In genomic region chr6:111792241-111792640, GRCh38 we compare ENCODE assay signal across 20 cellular contexts.
DNase-seq lines count a peak whose midpoint lies in the region; ATAC-seq and TF ChIP-seq lines count a peak whose summit lies in the region.
"Had no signal": no experiment of that assay in that cellular context is flagged by ENCODE, and none has a peak within 500 bp of the region (broad histone marks: within the 10 kb centered on the region; RNA-seq: fewer than 3 reads in every experiment).

No MANE protein-coding gene starts in this region.

- peak overlapping the region; percentile 33 for H3K4me3 ChIP-seq in GM06990 (replicated peaks; ENCODE audit: low read depth, low read length)
- H3K4me3 ChIP-seq: A549, body of pancreas, thoracic aorta had no signal

- ATAC-seq in activated CD8-positive, alpha-beta T cell treated with anti-CD3 and anti-CD28 coated beads for 36 hours: no peak
- ATAC-seq in HG02938 (IDR thresholded peaks at IDR 0.05; ENCODE audit: unreplicated experiment): no peak
- ATAC-seq: A549, body of pancreas, PC-3 had no signal

- POLR2A ChIA-PET in activated CD4-positive, alpha-beta T cell treated with anti-CD3 and anti-CD28 coated beads, Interleukin-2, amount 10 ng/mL, durations not matched to agents 7 days and 5 days (lab: Charles Lee): no interaction called here
- POLR2A ChIA-PET in activated CD8-positive, alpha-beta T cell treated with anti-CD3 and anti-CD28 coated beads for 36 hours (lab: Charles Lee): interaction anchor here (1.0 to 2.4 kb wide), 5 partner anchors 11 to 215 kb away, joined by 3 to 15 read pairs (median 4); no protein-coding TSS in a partner anchor

- H3K27me3 ChIP-seq in GM06990 (replicated peaks; ENCODE audit: control insufficient read depth, insufficient read depth, low read length): no peaks in the 10 kb centered on the region
- H3K27me3 ChIP-seq: body of pancreas had no signal

- DNase-seq in activated CD4-positive, alpha-beta T cell treated with anti-CD3 and anti-CD28 coated beads, Interleukin-2, amount 10 ng/mL, durations not matched to agents 7 days and 5 days: peak; percentile 1
- no peak for DNase-seq in activated CD4-positive, alpha-beta T cell treated with anti-CD3 and anti-CD28 coated beads for 48 hours
- DNase-seq in GM06990 (ENCODE audit: extremely low read depth, insufficient read length) (no peak), immature natural killer cell (no peak), posterior vena cava (ENCODE audit: low spot score) (no peak), cerebellar cortex (ENCODE audit: low spot score) (no peak)
- DNase-seq in activated CD8-positive, alpha-beta T cell treated with anti-CD3 and anti-CD28 coated beads for 36 hours: no peak
- DNase-seq: body of pancreas, HFFc6, KBM-7, mesendoderm, NCI-H187, NCI-H82, PC-3 had no signal

- peaks cover 10% of the 10 kb centered on the region for H3K36me3 Mint-ChIP-seq in activated CD4-positive, alpha-beta T cell treated with anti-CD3 and anti-CD28 coated beads, Interleukin-2, amount 10 ng/mL, durations not matched to agents 7 days and 5 days (ENCODE audit: low read depth)
- H3K36me3 Mint-ChIP-seq in activated CD8-positive, alpha-beta T cell treated with anti-CD3 and anti-CD28 coated beads for 36 hours (ENCODE audit: low read depth): peaks cover 61% of the 10 kb centered on the region
- H3K36me3 Mint-ChIP-seq in immature natural killer cell: peaks cover 0 to 3% (median 3%) of the 10 kb centered on the region in 3 donors
- H3K36me3 Mint-ChIP-seq: WTC11 had no signal

- peaks cover 60% of the 10 kb centered on the region for H3K4me1 Mint-ChIP-seq in activated CD4-positive, alpha-beta T cell treated with anti-CD3 and anti-CD28 coated beads, Interleukin-2, amount 10 ng/mL, durations not matched to agents 7 days and 5 days
- peaks cover 67% of the 10 kb centered on the region for H3K4me1 Mint-ChIP-seq in activated CD8-positive, alpha-beta T cell treated with anti-CD3 and anti-CD28 coated beads for 36 hours (ENCODE audit: low read depth)
- peaks cover 0 to 57% of the 10 kb centered on the region in 2 donors for H3K4me1 Mint-ChIP-seq in immature natural killer cell

- intact Hi-C loops in activated CD8-positive, alpha-beta T cell treated with anti-CD3 and anti-CD28 coated beads for 36 hours (cut with micrococcal nuclease): no loop called here
- intact Hi-C loops in posterior vena cava (cut with DNase I): no loop called here

- H3K36me3 ChIP-seq in GM06990 (ENCODE audit: control insufficient read depth, insufficient read depth, low read length): no peaks in the 10 kb centered on the region
- H3K36me3 ChIP-seq: thoracic aorta had no signal

- TF ChIP-seq CTCF in GM06990 (IDR thresholded peaks at IDR 0.05; ENCODE audit: insufficient read depth, low read length, poor library complexity, severe bottlenecking): no peak
- TF ChIP-seq CTCF in activated CD8-positive, alpha-beta T cell treated with anti-CD3 and anti-CD28 coated beads for 36 hours (IDR thresholded peaks at IDR 0.05): no peak

- CTCF ChIA-PET in activated CD4-positive, alpha-beta T cell treated with anti-CD3 and anti-CD28 coated beads, Interleukin-2, amount 10 ng/mL, durations not matched to agents 7 days and 5 days (lab: Charles Lee): no interaction called here
- CTCF ChIA-PET in activated CD8-positive, alpha-beta T cell treated with anti-CD3 and anti-CD28 coated beads for 36 hours (lab: Charles Lee): interaction anchor here (1.6 to 2.5 kb wide), 2 partner anchors 29 to 82 kb away, joined by 5 to 11 read pairs; no protein-coding TSS in a partner anchor

- H3K27ac Mint-ChIP-seq in activated CD4-positive, alpha-beta T cell treated with anti-CD3 and anti-CD28 coated beads, Interleukin-2, amount 10 ng/mL, durations not matched to agents 7 days and 5 days: no peak overlapping the region
- H3K27ac Mint-ChIP-seq in activated CD8-positive, alpha-beta T cell treated with anti-CD3 and anti-CD28 coated beads for 36 hours: peak overlapping the region; percentile 95
- H3K27ac Mint-ChIP-seq in immature natural killer cell: peak overlapping the region in 5 of 6 donors; percentile 99 to 100 (median 100)
- H3K27ac Mint-ChIP-seq: HFFc6; T-helper 1 cell treated with Interleukin-12 subunit alpha and Interleukin-12 subunit beta and Interleukin-4 antibody, amounts not matched to agents 30 μg/mL and 1 μg/mL, for 36 hours; WTC11 had no signal

- H3K4me3 Mint-ChIP-seq in activated CD4-positive, alpha-beta T cell treated with anti-CD3 and anti-CD28 coated beads, Interleukin-2, amount 10 ng/mL, durations not matched to agents 7 days and 5 days: no peak overlapping the region
- peak overlapping the region; percentile 73 for H3K4me3 Mint-ChIP-seq in activated CD8-positive, alpha-beta T cell treated with anti-CD3 and anti-CD28 coated beads for 36 hours
- peak overlapping the region; percentile 87 to 98 (median 92) for H3K4me3 Mint-ChIP-seq in immature natural killer cell
- H3K4me3 Mint-ChIP-seq: HFFc6; nephron; T-helper 1 cell treated with Interleukin-12 subunit alpha and Interleukin-12 subunit beta and Interleukin-4 antibody, amounts not matched to agents 30 μg/mL and 1 μg/mL, for 36 hours; WTC11 had no signal

- peaks cover 2% of the 10 kb centered on the region for H3K9me3 Mint-ChIP-seq in activated CD4-positive, alpha-beta T cell treated with anti-CD3 and anti-CD28 coated beads, Interleukin-2, amount 10 ng/mL, durations not matched to agents 7 days and 5 days
- no peaks in the 10 kb centered on the region for H3K9me3 Mint-ChIP-seq in activated CD8-positive, alpha-beta T cell treated with anti-CD3 and anti-CD28 coated beads for 36 hours
- H3K9me3 Mint-ChIP-seq in immature natural killer cell: no peaks in the 10 kb centered on the region
- H3K9me3 Mint-ChIP-seq: HFFc6; nephron; T-helper 1 cell treated with Interleukin-12 subunit alpha and Interleukin-12 subunit beta and Interleukin-4 antibody, amounts not matched to agents 30 μg/mL and 1 μg/mL, for 36 hours; WTC11 had no signal

- no peaks in the 10 kb centered on the region for H3K27me3 Mint-ChIP-seq in activated CD4-positive, alpha-beta T cell treated with anti-CD3 and anti-CD28 coated beads, Interleukin-2, amount 10 ng/mL, durations not matched to agents 7 days and 5 days
- H3K27me3 Mint-ChIP-seq in activated CD8-positive, alpha-beta T cell treated with anti-CD3 and anti-CD28 coated beads for 36 hours: no peaks in the 10 kb centered on the region
- peaks cover 9 to 21% (median 15%) of the 10 kb centered on the region in 3 donors for H3K27me3 Mint-ChIP-seq in immature natural killer cell (ENCODE audit: low read depth in 3 of 3)
